13 cellular contexts compared by ENCODE assay signal in genomic region chr13:33169273-33169980, GRCh38.
DNase-seq lines count a peak whose midpoint lies in the region; ATAC-seq and TF ChIP-seq lines count a peak whose summit lies in the region.
"Had no signal": no experiment of that assay in that cellular context is flagged by ENCODE, and none has a peak within 500 bp of the region (broad histone marks: within the 10 kb centered on the region; RNA-seq: fewer than 3 reads in every experiment).

No MANE protein-coding gene starts in this region.

- peak; percentile 50 for DNase-seq in AG04450 (ENCODE audit: low read depth, low spot score)
- DNase-seq in M059J (ENCODE audit: low read depth) = peak; percentile 83
- no peak for DNase-seq in dorsolateral prefrontal cortex
- peak; percentile 58 to 86 for DNase-seq in lung microvascular endothelial cell (ENCODE audit: low read depth in 2 of 2)
- no peak for DNase-seq in body of pancreas
- DNase-seq in activated CD4-positive, alpha-beta T cell treated with anti-CD3 and anti-CD28 coated beads, Interleukin-2, amount 50 U/mL, for 1 hour = no peak
- no peak for DNase-seq in NCI-H2196 treated with DMSO at 0.1 percent for 48 hours (lab: John Stamatoyannopoulos, UW; ENCODE audit: unreplicated experiment)
- DNase-seq in HEK293T (ENCODE audit: extremely low spot score) = no peak
- DNase-seq: activated T-cell treated with anti-CD3 and anti-CD28 coated beads, Interleukin-2, amount 50 U/mL, for 4 hours; hippocampal formation; NCI-H1436; NCI-H82 had no signal

- H3K27ac ChIP-seq in AG04450 (ENCODE audit: low read depth, low read length) (peak overlapping the region; percentile 71), dorsolateral prefrontal cortex (peak overlapping the region in 35 of 59 donors; percentile 2 to 75 (median 34)), body of pancreas (peak overlapping the region in 1 of 4 donors; percentile 9)

- WGBS in body of pancreas, 2 donors = 89 to 91% methylated on average over 6 of the region's 6 CpGs

- peaks cover 11% of the 10 kb centered on the region for H3K4me1 ChIP-seq in body of pancreas

- no peak for TF ChIP-seq POLR2A in body of pancreas (IDR thresholded peaks at IDR 0.05)

- TF ChIP-seq CTCF in AG04450 (IDR thresholded peaks at IDR 0.05; ENCODE audit: low read depth, low read length) (no peak), dorsolateral prefrontal cortex (IDR thresholded peaks at IDR 0.05 in 54 of 56, conservative IDR thresholded peaks at IDR 0.05 in 2 of 56; ENCODE audit: low read depth in 1 of 56, partially characterized antibody in 56 of 56) (no peak), body of pancreas (IDR thresholded peaks at IDR 0.05) (no peak)

- no peaks in the 10 kb centered on the region for H3K36me3 ChIP-seq in body of pancreas (replicated peaks in 1 of 2; ENCODE audit: insufficient read depth in 1 of 2, low read depth in 2 of 2)

- H3K9me3 ChIP-seq in AG04450 (ENCODE audit: control insufficient read depth, insufficient read depth, low read length) (no peaks in the 10 kb centered on the region), body of pancreas (no peaks in the 10 kb centered on the region)

- POLR2A ChIA-PET in AG04450 (lab: Yijun Ruan, JAX) (interaction anchor here (0.7 kb wide), 1 partner anchor 43 kb away, joined by 3 read pairs; no protein-coding TSS in a partner anchor), HEK293T (lab: Yijun Ruan, JAX) (no interaction called here)

- intact Hi-C loops in dorsolateral prefrontal cortex (cut with DNase I) = no loop called here
- intact Hi-C loops in body of pancreas (cut with DNase I) = no loop called here

- H3K4me3 ChIP-seq in AG04450 (ENCODE audit: low read depth, low read length) (no peak overlapping the region), dorsolateral prefrontal cortex (no peak overlapping the region), body of pancreas (no peak overlapping the region)

- CTCF ChIA-PET in AG04450 (lab: Charles Lee) = interaction anchor here (0.9 kb wide), 1 partner anchor 11 kb away, joined by 3 read pairs; no protein-coding TSS in a partner anchor
- CTCF ChIA-PET in HEK293T (lab: Yijun Ruan, JAX) = no interaction called here

- ATAC-seq in body of pancreas = no peak
- ATAC-seq: activated CD4-positive, CD25-positive, alpha-beta regulatory T cell treated with anti-CD3 and anti-CD28 coated beads, Interleukin-2, amount 50 U/mL, for 24 hours; activated T-cell treated with anti-CD3 and anti-CD28 coated beads, Interleukin-2, amount 50 U/mL, for 4 hours had no signal

- no peaks in the 10 kb centered on the region for H3K27me3 ChIP-seq in AG04450 (ENCODE audit: control insufficient read depth, insufficient read depth, low read length)
- H3K27me3 ChIP-seq in dorsolateral prefrontal cortex = no peaks in the 10 kb centered on the region
- H3K27me3 ChIP-seq in body of pancreas = no peaks in the 10 kb centered on the region

TF ChIP-seq in HEK293T, 16 proteins besides CTCF, POLR2A, EP300 and RAD21:
- no peak for TF ChIP-seq SUZ12 (IDR thresholded peaks at IDR 0.05)
- TF ChIP-seq CTBP1 (IDR thresholded peaks at IDR 0.05; ENCODE audit: borderline replicate concordance) = no peak
- TF ChIP-seq SP1 (IDR thresholded peaks at IDR 0.05) = no peak
- TF ChIP-seq FOXM1 (IDR thresholded peaks at IDR 0.05; ENCODE audit: borderline replicate concordance) = no peak
- no peak for TF ChIP-seq LEF1 (IDR thresholded peaks at IDR 0.05; ENCODE audit: borderline replicate concordance)
- no peak for TF ChIP-seq NFRKB (IDR thresholded peaks at IDR 0.05)
- TF ChIP-seq BHLHE40 (IDR thresholded peaks at IDR 0.05; ENCODE audit: borderline replicate concordance) = no peak
- TF ChIP-seq TARDBP (IDR thresholded peaks at IDR 0.05) = no peak
- no peak for TF ChIP-seq FOXK2 (IDR thresholded peaks at IDR 0.05)
- no peak for TF ChIP-seq FOXA1 (IDR thresholded peaks at IDR 0.05)
- TF ChIP-seq, protein P1, sequence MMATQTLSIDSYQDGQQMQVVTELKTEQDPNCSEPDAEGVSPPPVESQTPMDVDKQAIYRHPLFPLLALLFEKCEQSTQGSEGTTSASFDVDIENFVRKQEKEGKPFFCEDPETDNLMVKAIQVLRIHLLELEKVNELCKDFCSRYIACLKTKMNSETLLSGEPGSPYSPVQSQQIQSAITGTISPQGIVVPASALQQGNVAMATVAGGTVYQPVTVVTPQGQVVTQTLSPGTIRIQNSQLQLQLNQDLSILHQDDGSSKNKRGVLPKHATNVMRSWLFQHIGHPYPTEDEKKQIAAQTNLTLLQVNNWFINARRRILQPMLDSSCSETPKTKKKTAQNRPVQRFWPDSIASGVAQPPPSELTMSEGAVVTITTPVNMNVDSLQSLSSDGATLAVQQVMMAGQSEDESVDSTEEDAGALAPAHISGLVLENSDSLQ (IDR thresholded peaks at IDR 0.05) = no peak

Comparison
In these comparisons a context has a peak if more than half of its experiments do, and no peak if none do; other contexts are left out.
1. DNase-seq: peak in AG04450 (single experiment), M059J (single experiment) and lung microvascular endothelial cell (2 of 2); none in dorsolateral prefrontal cortex (0 of 10), body of pancreas (0 of 4), activated CD4-positive, alpha-beta T cell treated with anti-CD3 and anti-CD28 coated beads, Interleukin-2, amount 50 U/mL, for 1 hour (single experiment), NCI-H2196 treated with DMSO at 0.1 percent for 48 hours (single experiment) and HEK293T (single experiment).